15 cellular contexts compared by ENCODE assay signal in genomic region chr6:14520029-14520428, GRCh38.
"Had no signal": no experiment of that assay in that cellular context is flagged by ENCODE, and none has a peak within 500 bp of the region (broad histone marks: within the 10 kb centered on the region; RNA-seq: fewer than 3 reads in every experiment).

No MANE protein-coding gene starts in this region.

- H3K36me3 ChIP-seq: heart left ventricle, neutrophil had no signal

- H3K27ac ChIP-seq: heart left ventricle, neutrophil had no signal

- H3K27me3 ChIP-seq: heart left ventricle, neutrophil had no signal

- DNase-seq: activated CD4-positive, alpha-beta T cell treated with anti-CD3 and anti-CD28 coated beads, Interleukin-2, amount 10 ng/mL, durations not matched to agents 7 days and 5 days; activated gamma-delta T cell treated with Interleukin-2 at 50 U/mL for 16 hours; amniotic stem cell; central memory CD4-positive, alpha-beta T cell; cortex of kidney; effector CD4-positive, alpha-beta T cell; foreskin melanocyte; heart left ventricle; naive thymus-derived CD4-positive, alpha-beta T cell; posterior cingulate gyrus; stimulated activated CD4-positive, alpha-beta T cell treated with anti-CD3 and anti-CD28 coated beads, Interleukin-4, amount 100 ng/mL, for 24 hours; stimulated activated naive CD4-positive, alpha-beta T cell; T-cell; T-helper 9 cell had no signal

- H3K4me3 ChIP-seq: heart left ventricle had no signal

- H3K9me3 ChIP-seq: heart left ventricle, neutrophil had no signal

- ATAC-seq: heart left ventricle; naive thymus-derived CD4-positive, alpha-beta T cell; T-cell had no signal
